Comparison of ENCODE assay signal across 14 cellular contexts in the genomic region with DNA sequence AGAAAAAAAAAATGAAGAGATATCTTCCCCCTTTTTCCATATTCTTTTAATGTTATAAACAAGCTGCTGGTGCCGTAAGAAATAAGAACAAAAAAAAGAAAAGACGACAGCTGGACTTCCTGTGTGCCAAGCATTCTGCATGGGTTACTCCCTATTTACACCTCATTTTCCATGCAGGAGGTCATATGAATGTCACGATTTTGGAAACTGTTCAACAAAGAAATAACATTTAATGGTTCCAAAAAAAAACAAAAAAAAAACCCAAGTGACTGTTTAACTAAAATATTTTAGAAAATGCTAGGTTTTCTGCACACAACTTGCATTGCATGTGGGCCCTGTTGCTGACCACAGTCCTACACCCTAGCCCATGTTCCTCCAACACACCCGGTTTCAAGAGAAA.
"Had no signal": no experiment of that assay in that cellular context is flagged by ENCODE, and none has a peak within 500 bp of the region (broad histone marks: within the 10 kb centered on the region; RNA-seq: fewer than 3 reads in every experiment).

No MANE protein-coding gene starts in this region.

- H3K4me1 Mint-ChIP-seq: stimulated activated naive CD8-positive, alpha-beta T cell treated with anti-CD3 and anti-CD28 coated beads, Interleukin-15, amount 100 ng/mL, for 72 hours had no signal

- H3K27ac ChIP-seq: esophagus squamous epithelium, psoas muscle, thoracic aorta had no signal

- H3K4me3 ChIP-seq: esophagus squamous epithelium, psoas muscle, thoracic aorta had no signal

- H3K4me1 ChIP-seq: esophagus squamous epithelium had no signal

- H3K4me3 Mint-ChIP-seq: activated CD8-positive, alpha-beta T cell treated with anti-CD3 and anti-CD28 coated beads for 36 hours; memory B cell; nephron; stimulated activated naive CD8-positive, alpha-beta T cell treated with anti-CD3 and anti-CD28 coated beads, Interleukin-15, amount 100 ng/mL, for 72 hours had no signal

- ATAC-seq: activated CD8-positive, alpha-beta T cell treated with anti-CD3 and anti-CD28 coated beads for 36 hours; psoas muscle; stimulated activated naive CD8-positive, alpha-beta T cell treated with anti-CD3 and anti-CD28 coated beads, Interleukin-15, amount 100 ng/mL, for 72 hours had no signal

- H3K9me3 ChIP-seq: psoas muscle, thoracic aorta had no signal

- H3K27me3 Mint-ChIP-seq: memory B cell had no signal

- DNase-seq: activated CD4-positive, alpha-beta T cell treated with anti-CD3 and anti-CD28 coated beads for 4 hours; activated CD8-positive, alpha-beta memory T cell treated with anti-CD3 and anti-CD28 coated beads, Interleukin-2, amount 50 U/mL, for 48 hours; activated CD8-positive, alpha-beta T cell treated with anti-CD3 and anti-CD28 coated beads for 36 hours; aorta; esophagus squamous epithelium; hippocampal formation; occipital lobe; psoas muscle; stimulated activated CD4-positive, alpha-beta T cell treated with anti-CD3 and anti-CD28 coated beads, Interleukin-15, amount 100 ng/mL, for 24 hours; stimulated activated CD4-positive, alpha-beta T cell treated with anti-CD3 and anti-CD28 coated beads, Interleukin-4, amount 100 ng/mL, for 4 hours; stimulated activated naive CD8-positive, alpha-beta T cell treated with anti-CD3 and anti-CD28 coated beads, Interleukin-15, amount 100 ng/mL, for 72 hours had no signal

- H3K9me3 Mint-ChIP-seq: memory B cell had no signal

- H3K27ac Mint-ChIP-seq: activated CD8-positive, alpha-beta T cell treated with anti-CD3 and anti-CD28 coated beads for 36 hours; memory B cell; stimulated activated naive CD8-positive, alpha-beta T cell treated with anti-CD3 and anti-CD28 coated beads, Interleukin-15, amount 100 ng/mL, for 72 hours had no signal

- H3K27me3 ChIP-seq: esophagus squamous epithelium had no signal
